In genomic region chr1:154759196-154759595, GRCh38 we compare ENCODE assay signal across 12 cellular contexts.
A peak's percentile ranks its signal among the peaks of the same experiment; 100 is the strongest.
DNase-seq lines count a peak whose midpoint lies in the region; ATAC-seq lines count a peak whose summit lies in the region.
"Had no signal": no experiment of that assay in that cellular context is flagged by ENCODE, and none has a peak within 500 bp of the region (broad histone marks: within the 10 kb centered on the region; RNA-seq: fewer than 3 reads in every experiment).

No MANE protein-coding gene starts in this region.

- H3K27ac Mint-ChIP-seq in naive thymus-derived CD4-positive, alpha-beta T cell, result peak overlapping the region; percentile 32 to 97 (median 86)
- H3K27ac Mint-ChIP-seq: endodermal cell had no signal

- H3K9me3 Mint-ChIP-seq in naive thymus-derived CD4-positive, alpha-beta T cell, result peaks cover 0 to 2% (median 0%) of the 10 kb centered on the region in 11 donors
- H3K9me3 Mint-ChIP-seq: endodermal cell had no signal

- CTCF ChIA-PET in naive thymus-derived CD4-positive, alpha-beta T cell (lab: Charles Lee), result interaction anchor here (1.9 to 4.5 kb wide), 4 partner anchors 9 to 199 kb away, joined by 8 to 27 read pairs (median 24); no protein-coding TSS in a partner anchor

- DNase-seq in activated CD4-positive, CD25-positive, alpha-beta regulatory T cell treated with anti-CD3 and anti-CD28 coated beads, Interleukin-2, amount 50 U/mL, for 72 hours, result peak; percentile 30
- DNase-seq in activated T-cell treated with anti-CD3 and anti-CD28 coated beads, Interleukin-2, amount 50 U/mL, for 48 hours, result peak; percentile 77 to 79
- peak in 8 of 9 donors; percentile 41 to 78 (median 62) for DNase-seq in naive thymus-derived CD4-positive, alpha-beta T cell
- peak; percentile 66 to 78 for DNase-seq in stimulated activated CD8-positive, alpha-beta memory T cell treated with anti-CD3 and anti-CD28 coated beads, Interleukin-7, amount 100 ng/mL, for 4 hours (ENCODE audit: low read depth in 2 of 2)
- DNase-seq in SW480 (ENCODE audit: low spot score) (no peak), NCI-H2171 treated with DMSO at 0.1 percent for 48 hours (lab: John Stamatoyannopoulos, UW) (no peak)
- DNase-seq: endodermal cell, NCI-H2107, SIG-M5 had no signal

- H3K4me3 ChIP-seq in naive thymus-derived CD4-positive, alpha-beta T cell (ENCODE audit: low read length), result no peak overlapping the region

- no peaks in the 10 kb centered on the region for H3K9me3 ChIP-seq in naive thymus-derived CD4-positive, alpha-beta T cell (ENCODE audit: control insufficient read depth in 2 of 3, low read length in 3 of 3)

- H3K4me3 Mint-ChIP-seq in naive thymus-derived CD4-positive, alpha-beta T cell, result peak overlapping the region; percentile 66 to 78 (median 74)
- H3K4me3 Mint-ChIP-seq: endodermal cell, IgD-negative memory B cell had no signal

- no peak overlapping the region for H3K27ac ChIP-seq in naive thymus-derived CD4-positive, alpha-beta T cell (ENCODE audit: low read depth, low read length)

- H3K27me3 ChIP-seq in naive thymus-derived CD4-positive, alpha-beta T cell (ENCODE audit: control insufficient read depth in 2 of 2, insufficient read depth in 2 of 2, low read length in 2 of 2), result peaks cover 0 to 8% of the 10 kb centered on the region in 2 donors

- peaks cover 0 to 21% (median 0%) of the 10 kb centered on the region in 5 donors for H3K27me3 Mint-ChIP-seq in naive thymus-derived CD4-positive, alpha-beta T cell

- peak; percentile 44 for ATAC-seq in naive thymus-derived CD4-positive, alpha-beta T cell
- no peak for ATAC-seq in GM19023 (IDR thresholded peaks at IDR 0.05; ENCODE audit: unreplicated experiment)
- no peak for ATAC-seq in HG02938 (IDR thresholded peaks at IDR 0.05; ENCODE audit: unreplicated experiment)

- intact Hi-C loops in naive thymus-derived CD4-positive, alpha-beta T cell (cut with micrococcal nuclease), result no loop called here

- POLR2A ChIA-PET in naive thymus-derived CD4-positive, alpha-beta T cell (lab: Charles Lee), result interaction anchor here (2.0 kb wide), 1 partner anchor 11 kb away, joined by 7 read pairs; no protein-coding TSS in a partner anchor

- peaks cover 25 to 60% (median 48%) of the 10 kb centered on the region in 7 donors for H3K4me1 Mint-ChIP-seq in naive thymus-derived CD4-positive, alpha-beta T cell

- H3K36me3 ChIP-seq in naive thymus-derived CD4-positive, alpha-beta T cell (ENCODE audit: control insufficient read depth in 2 of 3, insufficient read depth in 3 of 3, low read length in 3 of 3), result no peaks in the 10 kb centered on the region

- H3K36me3 Mint-ChIP-seq in naive thymus-derived CD4-positive, alpha-beta T cell, result peaks cover 0 to 2% (median 0%) of the 10 kb centered on the region in 5 donors

- peaks cover 8 to 24% of the 10 kb centered on the region in 2 donors for H3K4me1 ChIP-seq in naive thymus-derived CD4-positive, alpha-beta T cell (ENCODE audit: control insufficient read depth in 2 of 2, insufficient read depth in 2 of 2, low read length in 2 of 2)

Comparison
In these comparisons a context has a peak if more than half of its experiments do, and no peak if none do; other contexts are left out.
1. DNase-seq: peak in activated CD4-positive, CD25-positive, alpha-beta regulatory T cell treated with anti-CD3 and anti-CD28 coated beads, Interleukin-2, amount 50 U/mL, for 72 hours (single experiment), activated T-cell treated with anti-CD3 and anti-CD28 coated beads, Interleukin-2, amount 50 U/mL, for 48 hours (2 of 2), naive thymus-derived CD4-positive, alpha-beta T cell (8 of 9) and stimulated activated CD8-positive, alpha-beta memory T cell treated with anti-CD3 and anti-CD28 coated beads, Interleukin-7, amount 100 ng/mL, for 4 hours (2 of 2); none in SW480 (single experiment) and NCI-H2171 treated with DMSO at 0.1 percent for 48 hours (single experiment).